ENCODE assay signal across 16 cellular contexts in the genomic region with DNA sequence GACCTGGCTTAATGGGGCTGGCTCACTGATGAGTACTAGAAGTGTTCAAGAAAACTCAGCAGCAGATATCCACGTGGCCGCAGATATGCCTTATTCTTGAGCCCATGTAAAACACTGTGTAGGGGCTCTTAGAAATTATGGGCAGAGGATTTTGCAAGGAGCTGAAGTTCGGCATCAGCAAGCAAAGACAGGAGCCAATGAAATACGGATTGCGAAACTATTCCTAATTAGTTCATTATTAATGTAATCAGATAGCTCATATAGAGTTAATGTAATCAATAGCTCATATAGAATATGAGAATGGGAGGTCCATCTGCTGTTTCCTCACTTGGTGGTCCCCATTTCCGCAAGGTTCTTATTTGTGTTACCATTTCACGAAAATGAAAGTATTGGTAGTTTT. TPM values are rescaled to one million over a fixed set of nuclear protein-coding genes. Genes with fewer than 3 reads are reported as not detected.
DNase-seq lines count a peak whose midpoint lies in the region; ATAC-seq, FAIRE-seq and TF ChIP-seq lines count a peak whose summit lies in the region.
"Had no signal": no experiment of that assay in that cellular context is flagged by ENCODE, and none has a peak within 500 bp of the region (broad histone marks: within the 10 kb centered on the region; RNA-seq: fewer than 3 reads in every experiment).

No MANE protein-coding gene starts in this region.

- H3K27ac ChIP-seq in RWPE2 (ENCODE audit: poor library complexity, severe bottlenecking): peak overlapping the region; percentile 97
- H3K27ac ChIP-seq: Peyer's patch, SJSA1 had no signal

- H3K4me3 ChIP-seq in GM06990 (replicated peaks; ENCODE audit: low read depth, low read length) (peak overlapping the region; percentile 28), RWPE2 (ENCODE audit: severe bottlenecking) (no peak overlapping the region)
- H3K4me3 ChIP-seq: Peyer's patch, SJSA1 had no signal

- no peaks in the 10 kb centered on the region for H3K27me3 Mint-ChIP-seq in effector memory CD8-positive, alpha-beta T cell

- peak; percentile 62 for FAIRE-seq in GM19239 (lab: Jason Lieb, UNC)
- FAIRE-seq: A204.1, H54 had no signal

- no peak for TF ChIP-seq CTCF in GM06990 (IDR thresholded peaks at IDR 0.05; ENCODE audit: insufficient read depth, low read length, poor library complexity, severe bottlenecking)
- no peak for TF ChIP-seq CTCF in RWPE2 (IDR thresholded peaks at IDR 0.05; ENCODE audit: poor library complexity, severe bottlenecking)

- ATAC-seq in RWPE2 (ENCODE audit: low read depth) (no peak), left lobe of liver (peak; percentile 11), GM18511 (IDR thresholded peaks at IDR 0.05; ENCODE audit: unreplicated experiment) (no peak), GM18870 (IDR thresholded peaks at IDR 0.05; ENCODE audit: unreplicated experiment) (no peak)
- ATAC-seq in effector memory CD8-positive, alpha-beta T cell (replicated peaks): no peak

- H3K4me3 Mint-ChIP-seq in effector memory CD8-positive, alpha-beta T cell: no peak overlapping the region
- H3K4me3 Mint-ChIP-seq: CD14-positive monocyte had no signal

- peaks cover 0 to 9% of the 10 kb centered on the region in 2 donors for H3K4me1 Mint-ChIP-seq in effector memory CD8-positive, alpha-beta T cell (ENCODE audit: low read depth in 2 of 2)

- H3K36me3 ChIP-seq in GM06990 (ENCODE audit: control insufficient read depth, insufficient read depth, low read length) (no peaks in the 10 kb centered on the region), RWPE2 (ENCODE audit: low read depth) (peaks cover 13% of the 10 kb centered on the region)
- H3K36me3 ChIP-seq: Peyer's patch had no signal

- DNase-seq in GM06990 (ENCODE audit: extremely low read depth, insufficient read length): no peak
- DNase-seq in GM19239 (ENCODE audit: insufficient read length, low spot score): no peak
- no peak for DNase-seq in RWPE2 (ENCODE audit: low spot score)
- no peak for DNase-seq in left lobe of liver (ENCODE audit: low spot score)
- DNase-seq in effector memory CD8-positive, alpha-beta T cell: no peak
- no peak for DNase-seq in activated naive CD4-positive, alpha-beta T cell treated with anti-CD3 and anti-CD28 coated beads, Interleukin-2, amount 50 U/mL, for 16 hours
- DNase-seq: GDM1, NCI-H2227 treated with DMSO at 0.1 percent for 48 hours, NCI-H510A, Peyer's patch had no signal

- H3K27ac Mint-ChIP-seq in effector memory CD8-positive, alpha-beta T cell: no peak overlapping the region
- H3K27ac Mint-ChIP-seq: CD14-positive monocyte had no signal

- H3K9me3 Mint-ChIP-seq in effector memory CD8-positive, alpha-beta T cell: no peaks in the 10 kb centered on the region

- no peaks in the 10 kb centered on the region for H3K36me3 Mint-ChIP-seq in effector memory CD8-positive, alpha-beta T cell (ENCODE audit: insufficient read depth)

- no peaks in the 10 kb centered on the region for H3K9me3 ChIP-seq in RWPE2 (ENCODE audit: severe bottlenecking)
- H3K9me3 ChIP-seq: Peyer's patch, SJSA1 had no signal

- no peaks in the 10 kb centered on the region for H3K27me3 ChIP-seq in GM06990 (replicated peaks; ENCODE audit: control insufficient read depth, insufficient read depth, low read length)
- no peaks in the 10 kb centered on the region for H3K27me3 ChIP-seq in RWPE2 (ENCODE audit: insufficient read depth, poor library complexity, severe bottlenecking)
- H3K27me3 ChIP-seq: Peyer's patch, SJSA1 had no signal

- peaks cover 33% of the 10 kb centered on the region for H3K4me1 ChIP-seq in RWPE2 (ENCODE audit: insufficient read depth, poor library complexity, severe bottlenecking)
- H3K4me1 ChIP-seq: Peyer's patch had no signal

RNA-seq across cellular contexts. Expression of gene GSK3B, which starts 9.0 kb away (rescaled TPM):
- 12.7 TPM for total RNA-seq in left lobe of liver
